ENCODE assay signal across 28 cellular contexts in genomic region chrX:41308884-41309655, GRCh38. TPM values are rescaled to one million over a fixed set of nuclear protein-coding genes. Genes with fewer than 3 reads are reported as not detected.
DNase-seq lines count a peak whose midpoint lies in the region; ATAC-seq, FAIRE-seq and TF ChIP-seq lines count a peak whose summit lies in the region.
"Had no signal": no experiment of that assay in that cellular context is flagged by ENCODE, and none has a peak within 500 bp of the region (broad histone marks: within the 10 kb centered on the region; RNA-seq: fewer than 3 reads in every experiment).

No MANE protein-coding gene starts in this region.

- no peak overlapping the region for H3K4me3 ChIP-seq in NB4 (ENCODE audit: low read depth, low read length)
- H3K4me3 ChIP-seq in H1 (ENCODE audit: extremely low read depth in 1 of 4, insufficient read depth in 2 of 4, low read depth in 3 of 4, low read length in 4 of 4): no peak overlapping the region
- H3K4me3 ChIP-seq in osteoblast (ENCODE audit: insufficient read depth, low read length): no peak overlapping the region
- H3K4me3 ChIP-seq: K562, MG63, right atrium auricular region, SK-N-MC, transverse colon had no signal

- no peak overlapping the region for H3K14ac ChIP-seq in H1 (ENCODE audit: insufficient read length)

- H4K91ac ChIP-seq in H1 (replicated peaks; ENCODE audit: insufficient read length, low read length): no peak overlapping the region

- no peak overlapping the region for H3K9ac ChIP-seq in H1 (replicated peaks in 1 of 4; ENCODE audit: extremely low read depth in 1 of 4, low read depth in 3 of 4, low read length in 3 of 4)
- H3K9ac ChIP-seq: parathyroid adenoma had no signal

- H3K27me3 ChIP-seq in H1 (replicated peaks in 1 of 4; ENCODE audit: control insufficient read depth in 3 of 4, extremely low read depth in 1 of 4, insufficient read depth in 3 of 4, low read length in 3 of 4) (no peaks in the 10 kb centered on the region), osteoblast (ENCODE audit: insufficient read depth, low read length) (no peaks in the 10 kb centered on the region)
- H3K27me3 ChIP-seq: MG63, right atrium auricular region, transverse colon had no signal

- H2BK15ac ChIP-seq in H1 (ENCODE audit: low read length): no peak overlapping the region

- no peak overlapping the region for H3K56ac ChIP-seq in H1 (replicated peaks; ENCODE audit: insufficient read length, low read depth, low read length)

- no peak overlapping the region for H3K4me2 ChIP-seq in H1 (ENCODE audit: insufficient read depth in 1 of 2, low read depth in 2 of 2, low read length in 2 of 2)
- H3K4me2 ChIP-seq in osteoblast (ENCODE audit: insufficient read depth, low read length): no peak overlapping the region

- CTCF ChIA-PET in H1 (lab: Charles Lee; ENCODE audit: partially characterized antibody): interaction anchor here (0.6 to 1.6 kb wide), 5 partner anchors 11 to 438 kb away, joined by 3 to 6 read pairs (median 3); no protein-coding TSS in a partner anchor

- no peaks in the 10 kb centered on the region for H3K23me2 ChIP-seq in H1 (ENCODE audit: low read depth, low read length)

- no peak overlapping the region for H3K23ac ChIP-seq in H1 (ENCODE audit: insufficient read length)

- H3K79me1 ChIP-seq in H1 (ENCODE audit: low read depth, low read length): no peaks in the 10 kb centered on the region

- no peak overlapping the region for H2BK12ac ChIP-seq in H1 (ENCODE audit: low read depth, low read length)

- H3K9me3 ChIP-seq in H1 (ENCODE audit: insufficient read depth in 2 of 2, low read depth in 1 of 2, low read length in 1 of 2): no peaks in the 10 kb centered on the region
- H3K9me3 ChIP-seq in osteoblast (ENCODE audit: low read depth, low read length): no peaks in the 10 kb centered on the region
- H3K9me3 ChIP-seq: MG63, right atrium auricular region, transverse colon had no signal

- POLR2A ChIA-PET in H1 (lab: Charles Lee; ENCODE audit: partially characterized antibody): interaction anchor here (0.9 kb wide), 1 partner anchor 24 kb away, joined by 4 read pairs; the partner anchor contains the start of gene DDX3X

- no peak overlapping the region for H2BK120ac ChIP-seq in H1 (replicated peaks; ENCODE audit: low read depth, low read length)

- H2AFZ ChIP-seq in H1 (ENCODE audit: low read length) (no peak overlapping the region), osteoblast (ENCODE audit: low read length) (peak overlapping the region; percentile 74)
- H2AFZ ChIP-seq: parathyroid adenoma had no signal

- TF ChIP-seq EP300 in H1 (IDR thresholded peaks at IDR 0.05; ENCODE audit: borderline replicate concordance in 1 of 2, low read depth in 2 of 2, low read length in 2 of 2): no peak

- no peak overlapping the region for H2BK5ac ChIP-seq in H1 (ENCODE audit: low read depth, low read length)

- H3K4me1 ChIP-seq in H1 (replicated peaks in 1 of 4; ENCODE audit: control insufficient read depth in 3 of 4, insufficient read depth in 4 of 4, low read length in 3 of 4) (0 out of 7 replicates have a peak, but pooled peaks cover 0 to 2% (median 0%) of the 10 kb centered on the region in 4 experiments), osteoblast (ENCODE audit: insufficient read depth, low read length) (peaks cover 11% of the 10 kb centered on the region)
- H3K4me1 ChIP-seq: parathyroid adenoma, right atrium auricular region, transverse colon had no signal

- ATAC-seq in GM18858 (IDR thresholded peaks at IDR 0.05; ENCODE audit: unreplicated experiment): no peak
- ATAC-seq: activated naive CD8-positive, alpha-beta T cell treated with anti-CD3 and anti-CD28 coated beads, Interleukin-2, amount 50 U/mL, for 24 hours; K562; natural killer cell treated with Interleukin-12 subunit alpha and Interleukin-12 subunit beta and Interleukin-15 and Interleukin-18, amount 100 ng/mL, for 72 hours had no signal

- H4K20me1 ChIP-seq in H1 (replicated peaks in 1 of 2; ENCODE audit: control insufficient read depth in 1 of 2, insufficient read depth in 2 of 2, low read length in 2 of 2) (no peaks in the 10 kb centered on the region), osteoblast (ENCODE audit: insufficient read depth, low read length) (no peaks in the 10 kb centered on the region)

- no peak overlapping the region for H3K4ac ChIP-seq in H1 (replicated peaks; ENCODE audit: insufficient read length, low read depth, low read length)

- no peak overlapping the region for H4K5ac ChIP-seq in H1 (ENCODE audit: insufficient read length, low read depth, low read length)

- no peak for TF ChIP-seq POLR2A in NB4 (IDR thresholded peaks at IDR 0.05; ENCODE audit: extremely low read depth, insufficient read length)
- no peak for TF ChIP-seq POLR2A in H1 (IDR thresholded peaks at IDR 0.05; ENCODE audit: control extremely low read depth in 1 of 2, low read depth in 2 of 2, low read length in 2 of 2)

- no peak overlapping the region for H3K18ac ChIP-seq in H1 (ENCODE audit: extremely low read depth, low read length)

- TF ChIP-seq CTCF in NB4 (IDR thresholded peaks at IDR 0.05; ENCODE audit: low read depth, low read length) (no peak), H1 (IDR thresholded peaks at IDR 0.05; ENCODE audit: control extremely low read depth in 1 of 3, insufficient read depth in 1 of 3, low read depth in 1 of 3, low read length in 3 of 3) (peak in 2 of 3 experiments; percentile 6 to 35; a peak in 2 of 4 replicates), osteoblast (IDR thresholded peaks at IDR 0.05; ENCODE audit: extremely low read depth, low read depth, low read length) (no peak)

- TF ChIP-seq RAD21 in H1 (IDR thresholded peaks at IDR 0.05 in 1 of 2, conservative IDR thresholded peaks at IDR 0.05 in 1 of 2; ENCODE audit: low read depth in 2 of 2, low read length in 2 of 2): no peak; a peak in 1 of 4 replicates

- H2AK5ac ChIP-seq in H1 (ENCODE audit: low read depth, low read length): no peak overlapping the region

- H3K27ac ChIP-seq in H1 (ENCODE audit: low read depth, low read length) (no peak overlapping the region), osteoblast (ENCODE audit: low read depth, low read length) (no peak overlapping the region)
- H3K27ac ChIP-seq: parathyroid adenoma, right atrium auricular region, SK-N-MC, transverse colon, VCaP had no signal

- no peak overlapping the region for H2BK20ac ChIP-seq in H1 (ENCODE audit: low read length)

- WGBS in H1 (ENCODE audit: extremely low coverage in 1 of 2, insufficient coverage in 1 of 2, insufficient read length in 1 of 2, insufficient replicate concordance in 2 of 2, low coverage in 1 of 2, low lambda C conversion rate in 2 of 2, missing lambda C conversion rate in 1 of 2), 2 experiments: 75% methylated on average over 4 of the region's 5 CpGs; no CpG with 5 or more reads in 1 of the 2 experiments

- H3K36me3 ChIP-seq in H1 (ENCODE audit: control insufficient read depth in 2 of 4, insufficient read depth in 4 of 4, low read length in 3 of 4) (no peaks in the 10 kb centered on the region), osteoblast (ENCODE audit: insufficient read depth, low read length) (no peaks in the 10 kb centered on the region)
- H3K36me3 ChIP-seq: MG63, right atrium auricular region, transverse colon had no signal

- DNase-seq in EH (ENCODE audit: low read depth) (peak; percentile 23), NB4 (ENCODE audit: low read depth) (peak; percentile 28), H1 (ENCODE audit: low read depth in 1 of 2, low spot score in 2 of 2) (no peak), osteoblast (ENCODE audit: insufficient read length, low spot score, missing footprints) (peak; percentile 49), nucleus accumbens (lab: John Stamatoyannopoulos, UW) (no peak), D341Med (ENCODE audit: low spot score) (no peak), C1 segment of cervical spinal cord (lab: John Stamatoyannopoulos, UW) (no peak)
- DNase-seq: activated CD4-positive, alpha-beta T cell treated with anti-CD3 and anti-CD28 coated beads for 48 hours; activated naive CD8-positive, alpha-beta T cell treated with anti-CD3 and anti-CD28 coated beads, Interleukin-2, amount 50 U/mL, for 24 hours; activated T-cell treated with anti-CD3 and anti-CD28 coated beads, Interleukin-2, amount 50 U/mL, for 24 hours; CD4-positive, CD25-positive, alpha-beta regulatory T cell; MG63; NCI-H1417 treated with DMSO at 0.1 percent for 48 hours; NCI-H2081; NCI-H345; NCI-H774; RPMI8226; stimulated activated CD4-positive, alpha-beta T cell treated with anti-CD3 and anti-CD28 coated beads, Interleukin-2, amount 100 ng/mL, for 48 hours; transverse colon had no signal

- no peak for FAIRE-seq in H1 (lab: Jason Lieb, UNC)
- FAIRE-seq: D721Med, K562, keratinocyte had no signal

- H3K79me2 ChIP-seq in H1 (ENCODE audit: control insufficient read depth in 1 of 2, insufficient read depth in 2 of 2, low read length in 2 of 2): no peaks in the 10 kb centered on the region
- H3K79me2 ChIP-seq in osteoblast (ENCODE audit: insufficient read depth, low read length): no peaks in the 10 kb centered on the region
- H3K79me2 ChIP-seq: parathyroid adenoma had no signal

- no peak overlapping the region for H4K8ac ChIP-seq in H1 (ENCODE audit: extremely low read depth, insufficient read depth, low read length)

TF ChIP-seq in H1, 55 proteins besides CTCF, POLR2A, EP300 and RAD21 (continues in another document):
- TF ChIP-seq GTF2F1 (IDR thresholded peaks at IDR 0.05; ENCODE audit: borderline replicate concordance, low read depth, low read length): no peak
- TF ChIP-seq TEAD4 (IDR thresholded peaks at IDR 0.05; ENCODE audit: low read depth, low read length): no peak
- no peak for TF ChIP-seq USF2 (IDR thresholded peaks at IDR 0.05; ENCODE audit: low read length)
- no peak for TF ChIP-seq CTBP2 (IDR thresholded peaks at IDR 0.05; ENCODE audit: borderline replicate concordance, insufficient read depth, insufficient read length, low read length)
- TF ChIP-seq CBX8 (IDR thresholded peaks at IDR 0.05; ENCODE audit: borderline replicate concordance, low read depth, low read length): no peak

RNA-seq across cellular contexts. Expression of gene DDX3X, which starts 24.9 kb away (rescaled TPM):
- 274 and 291 TPM in 2 replicates for total RNA-seq in H1 (2021; fragmentation: NEBNext Ultra II Directional; extraction: Animal tissue kit (Norgen Biotek cat#: 25700))
- polyA plus RNA-seq in H1 (2011; rRNA removed): 29.9 and 39.4 TPM in 2 replicates
- 70.9 TPM for polyA plus RNA-seq in H1 (2011; cell fraction: cytosol; rRNA removed)
- 49.5 TPM for polyA plus RNA-seq in H1 (2011; cell fraction: nucleus; rRNA removed)
- polyA plus RNA-seq in H1 (2012, experiment 1 of 2): 115 to 172 TPM (median 160 TPM) in 4 replicates
- 9.3 TPM for polyA plus RNA-seq in H1 (2012, experiment 2 of 2)
- 102 TPM for polyA plus RNA-seq in H1 (2013, experiment 1 of 2)
- 98.2 TPM for polyA plus RNA-seq in H1 (2013, experiment 2 of 2)
- polyA minus RNA-seq in H1 (2011; rRNA and poly(A)+ RNA removed): 141 and 144 TPM in 2 replicates
- polyA minus RNA-seq in H1 (2011; cell fraction: cytosol; rRNA and poly(A)+ RNA removed): 124 TPM
- 189 TPM for polyA minus RNA-seq in H1 (2011; cell fraction: nucleus; rRNA and poly(A)+ RNA removed)
- 160 and 203 TPM in 2 replicates for total RNA-seq in osteoblast

Comparison
In these comparisons a context has a peak if more than half of its experiments do, and no peak if none do; other contexts are left out.
1. DNase-seq: peak in EH (single experiment), NB4 (single experiment) and osteoblast (single experiment); none in H1 (0 of 2), nucleus accumbens (0 of 56), D341Med (single experiment) and C1 segment of cervical spinal cord (0 of 14).
2. CTCF ChIP-seq: peak in H1 (2 of 3); none in NB4 (single experiment) and osteoblast (single experiment).